Comparison of ENCODE assay signal across 24 cellular contexts in genomic region chr15:55599384-55599783, GRCh38.
"Had no signal": no experiment of that assay in that cellular context is flagged by ENCODE, and none has a peak within 500 bp of the region (broad histone marks: within the 10 kb centered on the region; RNA-seq: fewer than 3 reads in every experiment).

No MANE protein-coding gene starts in this region.

- DNase-seq: natural killer cell; occipital lobe; ovary; posterior cingulate gyrus; psoas muscle; right cardiac atrium; right lobe of liver; sigmoid colon; small intestine; stimulated activated CD4-positive, alpha-beta T cell treated with anti-CD3 and anti-CD28 coated beads, Interleukin-15, amount 100 ng/mL, for 24 hours; stimulated activated CD4-positive, alpha-beta T cell treated with anti-CD3 and anti-CD28 coated beads, Interleukin-2, amount 100 ng/mL, for 24 hours; stimulated activated CD4-positive, alpha-beta T cell treated with anti-CD3 and anti-CD28 coated beads, Interleukin-2, amount 100 ng/mL, for 48 hours; stimulated activated CD4-positive, alpha-beta T cell treated with anti-CD3 and anti-CD28 coated beads, Interleukin-4, amount 100 ng/mL, for 24 hours; stimulated activated naive B cell treated with anti-CD40 and anti-IgM and Interleukin-4, amounts not matched to agents 10 μg/mL and 1 μg/mL and 100 μg/mL, for 72 hours; stimulated activated naive CD4-positive, alpha-beta T cell treated with Interleukin-2 at 50 U/mL for 16 hours; stomach; thyroid gland; upper lobe of right lung; uterus had no signal

- H3K4me3 ChIP-seq: neural progenitor cell, ovary, psoas muscle, right lobe of liver, sigmoid colon, stomach, thoracic aorta, thyroid gland, tibial nerve, upper lobe of right lung, uterus had no signal

- FAIRE-seq: small intestine had no signal

- ATAC-seq: natural killer cell; psoas muscle; right cardiac atrium; right lobe of liver; stimulated activated effector memory CD8-positive, alpha-beta T cell treated with anti-CD3 and anti-CD28 coated beads, Interleukin-12 subunit alpha, Interleukin-12 subunit beta, amount 100 ng/mL, for 72 hours; stimulated activated naive B cell treated with anti-CD40 and anti-IgM and Interleukin-4, amounts not matched to agents 10 μg/mL and 1 μg/mL and 100 μg/mL, for 72 hours; upper lobe of right lung had no signal

- H3K79me2 ChIP-seq: parathyroid adenoma had no signal

- H2AFZ ChIP-seq: neural progenitor cell, parathyroid adenoma had no signal

- H3K27me3 ChIP-seq: neural progenitor cell, ovary, right lobe of liver, sigmoid colon, stomach, thyroid gland, tibial nerve, upper lobe of right lung, uterus had no signal

- H3K9ac ChIP-seq: neural progenitor cell, parathyroid adenoma had no signal

- H3K9me3 ChIP-seq: ovary, psoas muscle, right lobe of liver, sigmoid colon, stomach, thoracic aorta, thyroid gland, tibial nerve, upper lobe of right lung, uterus had no signal

- H3K27ac ChIP-seq: neural progenitor cell, ovary, parathyroid adenoma, psoas muscle, right lobe of liver, sigmoid colon, stomach, thoracic aorta, thyroid gland, tibial nerve, upper lobe of right lung, uterus had no signal

- H3K4me1 ChIP-seq: neural progenitor cell, parathyroid adenoma, psoas muscle, right lobe of liver, sigmoid colon, stomach, thyroid gland, tibial nerve, upper lobe of right lung, uterus had no signal

- H3K36me3 ChIP-seq: neural progenitor cell, ovary, right lobe of liver, sigmoid colon, stomach, thoracic aorta, thyroid gland, tibial nerve, upper lobe of right lung, uterus had no signal

- H3K4me2 ChIP-seq: neural progenitor cell had no signal
